ENCODE assay signal across 28 cellular contexts in the genomic region with DNA sequence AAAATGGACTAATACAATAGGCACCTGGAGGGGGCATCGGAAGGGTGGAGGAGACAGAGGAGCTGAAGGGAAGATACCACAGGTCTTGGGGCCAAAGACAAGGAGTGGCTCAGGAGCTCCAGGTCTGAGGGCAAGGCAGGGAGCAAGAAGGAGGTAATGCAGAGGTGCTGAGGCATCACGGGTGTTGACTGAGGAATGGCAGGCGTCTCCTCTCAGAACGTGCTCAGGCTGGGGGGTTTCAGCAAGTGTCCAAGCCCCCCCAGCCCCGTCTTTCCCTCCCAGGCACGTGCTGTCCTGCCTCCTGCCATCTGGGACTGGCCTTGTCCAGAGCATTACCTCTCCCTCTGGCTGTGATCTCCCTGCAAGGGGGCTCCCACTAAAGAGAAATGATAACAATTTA.
"Had no signal": no experiment of that assay in that cellular context is flagged by ENCODE, and none has a peak within 500 bp of the region (broad histone marks: within the 10 kb centered on the region; RNA-seq: fewer than 3 reads in every experiment).

No MANE protein-coding gene starts in this region.

- H3K36me3 ChIP-seq: left ventricle myocardium inferior, neutrophil, ovary, prostate gland, spleen, suprapubic skin, thoracic aorta, tibial artery, upper lobe of left lung, vagina had no signal

- H3K4me3 ChIP-seq: left ventricle myocardium inferior, mucosa of descending colon, ovary, prostate gland, skin epidermis, spleen, suprapubic skin, thoracic aorta, tibial artery, upper lobe of left lung, vagina had no signal

- DNase-seq: head of caudate nucleus; hypothalamus; immature natural killer cell; kidney; left ventricle myocardium inferior; mesenchymal stem cell; midbrain; mucosa of descending colon; naive thymus-derived CD4-positive, alpha-beta T cell; occipital lobe; ovary; retina; right cardiac atrium; spleen; stimulated activated CD4-positive, alpha-beta T cell treated with anti-CD3 and anti-CD28 coated beads, Interleukin-4, amount 100 ng/mL, for 24 hours; stimulated activated naive CD4-positive, alpha-beta T cell; tibial artery; upper lobe of left lung had no signal

- H3K4me3 Mint-ChIP-seq: immature natural killer cell; naive thymus-derived CD4-positive, alpha-beta T cell; natural killer cell treated with Interleukin-12 subunit alpha and Interleukin-12 subunit beta and Interleukin-15 and Interleukin-18, amount 100 ng/mL, for 72 hours; neural crest cell; stimulated activated effector memory CD8-positive, alpha-beta T cell treated with anti-CD3 and anti-CD28 coated beads, Interleukin-12 subunit alpha, Interleukin-12 subunit beta, amount 100 ng/mL, for 72 hours; stimulated activated naive CD8-positive, alpha-beta T cell treated with anti-CD3 and anti-CD28 coated beads, Interleukin-15, Interleukin-2, amounts not matched to agents 100 ng/mL and 50 ng/mL, for 24 hours had no signal

- H3K27ac ChIP-seq: left ventricle myocardium inferior, neutrophil, ovary, prostate gland, skin epidermis, spleen, suprapubic skin, thoracic aorta, tibial artery, upper lobe of left lung, vagina had no signal

- H3K27me3 Mint-ChIP-seq: stimulated activated naive CD8-positive, alpha-beta T cell treated with anti-CD3 and anti-CD28 coated beads, Interleukin-15, Interleukin-2, amounts not matched to agents 100 ng/mL and 50 ng/mL, for 24 hours had no signal

- H3K4me1 ChIP-seq: left ventricle myocardium inferior, prostate gland, spleen, suprapubic skin, tibial artery, upper lobe of left lung, vagina had no signal

- H3K36me3 Mint-ChIP-seq: immature natural killer cell; naive thymus-derived CD4-positive, alpha-beta T cell; natural killer cell treated with Interleukin-12 subunit alpha and Interleukin-12 subunit beta and Interleukin-15 and Interleukin-18, amount 100 ng/mL, for 72 hours; stimulated activated effector memory CD8-positive, alpha-beta T cell treated with anti-CD3 and anti-CD28 coated beads, Interleukin-12 subunit alpha, Interleukin-12 subunit beta, amount 100 ng/mL, for 72 hours had no signal

- H3K9me3 ChIP-seq: left ventricle myocardium inferior, neutrophil, ovary, prostate gland, spleen, suprapubic skin, thoracic aorta, tibial artery, upper lobe of left lung, vagina had no signal

- H3K27ac Mint-ChIP-seq: immature natural killer cell; naive thymus-derived CD4-positive, alpha-beta T cell; natural killer cell treated with Interleukin-12 subunit alpha and Interleukin-12 subunit beta and Interleukin-15 and Interleukin-18, amount 100 ng/mL, for 72 hours; stimulated activated effector memory CD8-positive, alpha-beta T cell treated with anti-CD3 and anti-CD28 coated beads, Interleukin-12 subunit alpha, Interleukin-12 subunit beta, amount 100 ng/mL, for 72 hours; stimulated activated naive CD8-positive, alpha-beta T cell treated with anti-CD3 and anti-CD28 coated beads, Interleukin-15, Interleukin-2, amounts not matched to agents 100 ng/mL and 50 ng/mL, for 24 hours had no signal

- H3K4me1 Mint-ChIP-seq: immature natural killer cell; naive thymus-derived CD4-positive, alpha-beta T cell; stimulated activated effector memory CD8-positive, alpha-beta T cell treated with anti-CD3 and anti-CD28 coated beads, Interleukin-12 subunit alpha, Interleukin-12 subunit beta, amount 100 ng/mL, for 72 hours had no signal

- H3K9me3 Mint-ChIP-seq: immature natural killer cell; natural killer cell treated with Interleukin-12 subunit alpha and Interleukin-12 subunit beta and Interleukin-15 and Interleukin-18, amount 100 ng/mL, for 72 hours; neural crest cell; stimulated activated naive CD8-positive, alpha-beta T cell treated with anti-CD3 and anti-CD28 coated beads, Interleukin-15, Interleukin-2, amounts not matched to agents 100 ng/mL and 50 ng/mL, for 24 hours had no signal

- H3K27me3 ChIP-seq: neutrophil, ovary, upper lobe of left lung, vagina had no signal
